In the genomic region with DNA sequence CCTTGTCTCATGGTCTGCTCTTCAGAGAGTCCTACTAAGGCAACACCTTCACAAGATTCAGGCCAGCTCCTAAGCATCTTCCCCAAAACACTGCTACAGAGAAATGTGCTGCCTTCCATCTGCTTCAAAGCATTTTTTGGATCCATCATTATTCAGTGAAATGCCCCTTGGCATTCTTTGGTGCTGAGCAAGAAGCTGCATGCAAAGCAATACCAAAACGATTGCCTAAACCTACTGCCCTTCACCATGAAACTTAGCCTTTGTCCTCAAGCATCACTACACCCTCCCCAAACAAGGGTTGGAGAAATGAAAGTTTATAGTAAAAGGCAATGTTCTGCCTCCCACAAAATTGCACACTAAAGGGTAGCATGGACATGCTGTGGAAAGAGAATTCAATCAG, we compare ENCODE assay signal across 20 cellular contexts.
"Had no signal": no experiment of that assay in that cellular context is flagged by ENCODE, and none has a peak within 500 bp of the region (broad histone marks: within the 10 kb centered on the region; RNA-seq: fewer than 3 reads in every experiment).

No MANE protein-coding gene starts in this region.

- H3K27me3 ChIP-seq: ovary, vagina had no signal

- H3K36me3 ChIP-seq: heart right ventricle, neutrophil, ovary, prostate gland, thoracic aorta, vagina had no signal

- H3K27ac ChIP-seq: heart right ventricle, neutrophil, ovary, prostate gland, thoracic aorta, vagina had no signal

- H3K4me3 ChIP-seq: heart right ventricle, ovary, prostate gland, thoracic aorta, vagina had no signal

- DNase-seq: activated CD4-positive, alpha-beta memory T cell treated with anti-CD3 and anti-CD28 coated beads for 36 hours; activated CD4-positive, alpha-beta T cell treated with anti-CD3 and anti-CD28 coated beads for 48 hours; activated CD4-positive, CD25-positive, alpha-beta regulatory T cell; activated effector memory CD4-positive, alpha-beta T cell treated with Interleukin-2 at 50 U/mL for 16 hours; activated naive CD4-positive, alpha-beta T cell treated with anti-CD3 and anti-CD28 coated beads for 36 hours; activated T-cell treated with anti-CD3 and anti-CD28 coated beads, Interleukin-2, amount 50 U/mL, for 72 hours; caudate nucleus; dermis blood vessel endothelial cell; effector CD8-positive, alpha-beta T cell; erythroblast; heart right ventricle; islet precursor cell; left colon; ovary; stimulated activated CD4-positive, alpha-beta T cell treated with anti-CD3 and anti-CD28 coated beads, Interleukin-4, amount 100 ng/mL, for 24 hours; stimulated activated naive CD4-positive, alpha-beta T cell treated with Interleukin-2 at 50 U/mL for 16 hours had no signal

- H3K4me1 ChIP-seq: prostate gland, vagina had no signal

- H3K9me3 ChIP-seq: neutrophil, ovary, prostate gland, thoracic aorta, vagina had no signal

- ATAC-seq: activated T-cell treated with anti-CD3 and anti-CD28 coated beads, Interleukin-2, amount 50 U/mL, for 72 hours; heart right ventricle; left colon had no signal
